12 cellular contexts compared by ENCODE assay signal in the genomic region with DNA sequence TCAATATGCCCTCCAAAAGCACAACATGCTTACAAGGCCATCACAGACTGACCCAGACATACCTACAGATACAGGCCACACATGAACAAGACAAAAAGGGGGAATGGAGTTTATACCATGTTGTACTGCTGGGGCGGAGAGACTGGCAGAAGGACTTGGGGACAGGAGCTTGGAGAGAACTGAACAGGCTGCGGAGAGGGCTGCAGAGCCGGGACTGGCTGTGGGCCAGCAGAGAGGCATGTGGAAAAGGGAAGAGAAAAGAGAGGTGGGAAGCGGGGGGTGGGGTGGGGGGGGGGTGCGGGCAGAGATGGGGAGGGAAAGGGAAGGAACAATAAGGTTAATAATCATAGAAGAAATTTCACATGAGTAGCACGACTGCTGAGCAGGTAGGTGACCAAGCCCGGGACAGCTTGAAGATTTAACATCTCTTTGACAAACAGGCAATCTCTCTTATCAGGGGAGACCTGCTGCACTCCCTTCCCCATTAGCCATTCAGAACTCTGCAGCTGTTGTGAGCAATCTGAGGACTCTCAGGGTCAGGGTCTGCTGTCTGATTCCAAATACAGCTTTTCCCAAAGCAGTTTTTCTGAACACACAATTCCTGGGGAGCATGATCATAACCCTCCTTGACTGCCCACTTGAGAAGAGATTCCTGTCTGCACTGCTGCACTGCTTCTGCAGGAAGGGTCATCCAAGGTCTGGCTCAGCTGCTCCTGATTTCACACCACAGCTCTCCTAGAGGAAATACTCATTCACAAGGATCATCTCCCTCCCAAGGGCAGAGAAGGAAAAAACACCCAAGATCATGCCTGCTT. TPM values are rescaled to one million over a fixed set of nuclear protein-coding genes. Genes with fewer than 3 reads are reported as not detected.
A peak's percentile ranks its signal among the peaks of the same experiment; 100 is the strongest.
DNase-seq lines count a peak whose midpoint lies in the region; TF ChIP-seq lines count a peak whose summit lies in the region.
"Had no signal": no experiment of that assay in that cellular context is flagged by ENCODE, and none has a peak within 500 bp of the region (broad histone marks: within the 10 kb centered on the region; RNA-seq: fewer than 3 reads in every experiment).

No MANE protein-coding gene starts in this region.

- H3K27me3 Mint-ChIP-seq in neural progenitor cell (ENCODE audit: insufficient read depth, low read depth): peaks cover 2% of the 10 kb centered on the region

- H3K9me3 Mint-ChIP-seq in neural progenitor cell: no peaks in the 10 kb centered on the region
- H3K9me3 Mint-ChIP-seq: CD8-positive, alpha-beta T cell had no signal

- H3K4me2 ChIP-seq in neural progenitor cell: no peak overlapping the region

- H3K9ac ChIP-seq in neural progenitor cell: no peak overlapping the region

- no peak overlapping the region for H2AFZ ChIP-seq in neural progenitor cell (replicated peaks)

- no peaks in the 10 kb centered on the region for H3K27me3 ChIP-seq in neural progenitor cell
- H3K27me3 ChIP-seq: neutrophil had no signal

- no peaks in the 10 kb centered on the region for H3K79me2 ChIP-seq in neural progenitor cell (ENCODE audit: low read depth)

- H3K36me3 ChIP-seq in neural progenitor cell: no peaks in the 10 kb centered on the region

- H3K4me3 ChIP-seq in fibroblast of mammary gland (ENCODE audit: control insufficient read depth, low read depth, low read length) (no peak overlapping the region), neural progenitor cell (no peak overlapping the region)

- H4K20me1 ChIP-seq in neural progenitor cell (ENCODE audit: low read depth): no peaks in the 10 kb centered on the region

- peak overlapping the region; percentile 69 for H3K27ac Mint-ChIP-seq in neural progenitor cell
- H3K27ac Mint-ChIP-seq: CD8-positive, alpha-beta T cell had no signal

- H3K4me1 Mint-ChIP-seq in neural progenitor cell: peaks cover 3% of the 10 kb centered on the region

- H3K27ac ChIP-seq in neural progenitor cell: no peak overlapping the region
- H3K27ac ChIP-seq: neutrophil had no signal

- no peaks in the 10 kb centered on the region for H3K4me1 ChIP-seq in neural progenitor cell

- TF ChIP-seq CTCF in fibroblast of mammary gland (conservative IDR thresholded peaks at IDR 0.05; ENCODE audit: control insufficient read depth, insufficient read depth, low read depth, low read length) (no peak), neural progenitor cell (IDR thresholded peaks at IDR 0.05) (no peak)

- H3F3A ChIP-seq in neural progenitor cell (ENCODE audit: low read depth): peaks cover 4% of the 10 kb centered on the region

- H3K9me3 ChIP-seq in neural progenitor cell (ENCODE audit: low read depth): no peaks in the 10 kb centered on the region
- H3K9me3 ChIP-seq: neutrophil had no signal

- DNase-seq in EL: peak; percentile 37
- DNase-seq in OCI-M1 (lab: John Stamatoyannopoulos, UW): peak; percentile 7
- DNase-seq in fibroblast of mammary gland (ENCODE audit: low read depth): peak; percentile 38
- no peak for DNase-seq in neural progenitor cell (ENCODE audit: low spot score)
- no peak for DNase-seq in DMS114 treated with DMSO at 0.1 percent for 48 hours (lab: John Stamatoyannopoulos, UW; ENCODE audit: unreplicated experiment)
- no peak for DNase-seq in NCI-H526 (lab: John Stamatoyannopoulos, UW)
- DNase-seq in GDM1 (lab: John Stamatoyannopoulos, UW): no peak
- no peak for DNase-seq in HT-29 (ENCODE audit: low spot score)
- DNase-seq: CD8-positive, alpha-beta T cell; kidney; NCI-H446 had no signal

- peaks cover 36% of the 10 kb centered on the region for H3K36me3 Mint-ChIP-seq in neural progenitor cell

- no peak overlapping the region for H3K4me3 Mint-ChIP-seq in neural progenitor cell
- H3K4me3 Mint-ChIP-seq: CD8-positive, alpha-beta T cell had no signal

RNA-seq across cellular contexts. Expression of a gene that starts 21.6 kb away (rescaled TPM):
- 1.1 and 5.1 TPM in 2 replicates for total RNA-seq in neural progenitor cell (ENCODE audit: low replicate concordance)
- total RNA-seq in HT-29 (2014; rRNA removed; shearing (Covaris generic)): 0.41 and 1.1 TPM in 2 replicates

RNA-seq across cellular contexts. Expression of a gene that starts 43.0 kb away (rescaled TPM):
- total RNA-seq in neural progenitor cell (ENCODE audit: low replicate concordance): 90.2 and 166 TPM in 2 replicates
- 295 and 298 TPM in 2 replicates for total RNA-seq in HT-29 (2014; rRNA removed; shearing (Covaris generic))

RNA-seq across cellular contexts. Expression of a gene that starts 56.0 kb away (rescaled TPM):
- total RNA-seq in neural progenitor cell (ENCODE audit: low replicate concordance): 0.28 TPM in 1 of 2 replicates, not detected in the other
- total RNA-seq in HT-29 (2014; rRNA removed; shearing (Covaris generic)): 0.97 and 2.8 TPM in 2 replicates

Comparison
In these comparisons a context has a peak if more than half of its experiments do, and no peak if none do; other contexts are left out.
1. DNase-seq: peak in EL (single experiment), OCI-M1 (single experiment) and fibroblast of mammary gland (single experiment); none in neural progenitor cell (single experiment), DMS114 treated with DMSO at 0.1 percent for 48 hours (single experiment), NCI-H526 (0 of 2), GDM1 (single experiment) and HT-29 (single experiment).